ENCODE assay signal across 1 cellular context in genomic region chr3:17110665-17111396, GRCh38.
TF ChIP-seq lines count a peak whose summit lies in the region.

No MANE protein-coding gene starts in this region.

TF ChIP-seq in GM23338, 12 proteins besides CTCF, POLR2A, EP300 and RAD21 (continued from another document):
- TF ChIP-seq ZNF462 (CRISPR knock-in tag; IDR thresholded peaks at IDR 0.05) (no peak), EZH2phosphoT487 (IDR thresholded peaks at IDR 0.05; ENCODE audit: unreplicated experiment) (no peak), ZNF331 (CRISPR knock-in tag; IDR thresholded peaks at IDR 0.05; ENCODE audit: low read depth) (no peak), CREB1 (CRISPR knock-in tag; IDR thresholded peaks at IDR 0.05; ENCODE audit: low read depth) (no peak), ETS1 (IDR thresholded peaks at IDR 0.05) (no peak), REST (IDR thresholded peaks at IDR 0.05; ENCODE audit: unreplicated experiment) (no peak)
TF ChIP-seq in GM23338: peak in this region for 0.
